8 cellular contexts compared by ENCODE assay signal in the genomic region with DNA sequence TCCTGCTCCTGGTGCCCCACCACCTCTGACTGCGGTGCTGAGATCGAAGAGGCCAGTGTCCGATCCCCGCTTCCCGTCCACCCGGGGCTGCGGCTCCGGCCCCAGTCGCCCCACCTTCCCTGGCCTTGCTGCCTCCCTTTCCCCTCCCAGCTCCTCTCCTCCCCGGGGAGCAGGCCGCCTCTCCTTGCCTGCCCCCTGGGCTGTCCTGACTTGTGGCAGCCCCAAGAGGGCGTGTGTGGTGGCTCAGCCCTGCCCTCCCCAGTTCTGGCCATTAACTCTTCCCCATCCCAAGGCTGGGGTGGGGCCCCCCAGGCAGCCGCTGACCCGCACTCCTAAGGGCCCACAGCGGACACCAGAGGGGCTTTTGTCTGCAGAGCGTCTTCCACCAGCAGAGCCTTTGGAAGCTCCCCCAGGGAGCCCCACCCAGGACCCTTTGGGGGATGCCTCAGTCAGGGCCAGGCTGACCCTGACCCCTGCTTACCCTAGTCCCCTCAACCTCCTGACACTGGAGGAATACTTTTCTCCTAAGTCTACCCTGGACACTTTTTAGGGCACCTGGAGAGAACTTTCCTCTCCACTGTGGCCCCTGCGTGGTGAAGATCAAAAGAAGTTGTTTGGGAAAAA. TPM values are rescaled to one million over a fixed set of nuclear protein-coding genes. Genes with fewer than 3 reads are reported as not detected.
DNase-seq lines count a peak whose midpoint lies in the region; ATAC-seq and TF ChIP-seq lines count a peak whose summit lies in the region.

No MANE protein-coding gene starts in this region.

- TF ChIP-seq POLR2A in heart left ventricle (IDR thresholded peaks at IDR 0.05) = no peak

- H3K27me3 ChIP-seq in heart left ventricle = peaks cover 0 to 18% (median 2%) of the 10 kb centered on the region in 9 donors

- no peaks in the 10 kb centered on the region for H3K9me3 ChIP-seq in heart left ventricle

- peaks cover 3 to 31% (median 15%) of the 10 kb centered on the region in 12 donors for H3K4me1 ChIP-seq in heart left ventricle

- H3K27me3 Mint-ChIP-seq in activated T-cell treated with anti-CD3 and anti-CD28 coated beads, Interleukin-2, amount 50 U/mL, for 4 hours (ENCODE audit: low read depth) = peaks cover 23% of the 10 kb centered on the region

- TF ChIP-seq CTCF in heart left ventricle (IDR thresholded peaks at IDR 0.05) (peak in 11 of 12 donors; percentile 18 to 56 (median 39)), retinal pigment epithelial cell (conservative IDR thresholded peaks at IDR 0.05; ENCODE audit: low read depth, low read length) (peak; percentile 60)

- H3K36me3 Mint-ChIP-seq in activated T-cell treated with anti-CD3 and anti-CD28 coated beads, Interleukin-2, amount 50 U/mL, for 4 hours (ENCODE audit: insufficient read depth) = no peaks in the 10 kb centered on the region

- H3K36me3 ChIP-seq in heart left ventricle = no peaks in the 10 kb centered on the region

- peak overlapping the region; percentile 23 to 65 (median 54) for H3K4me3 ChIP-seq in heart left ventricle
- peak overlapping the region; percentile 12 for H3K4me3 ChIP-seq in retinal pigment epithelial cell (ENCODE audit: low read length)

- no peaks in the 10 kb centered on the region for H3K9me3 Mint-ChIP-seq in activated T-cell treated with anti-CD3 and anti-CD28 coated beads, Interleukin-2, amount 50 U/mL, for 4 hours

- in situ Hi-C loops in G401 (cut with HindIII; ENCODE audit: low sequenced_read_pairs) = no loop called here

- intact Hi-C loops in heart left ventricle (cut with DNase I) = loop anchor here in 3 of 10 donors (2.0 to 5.0 kb wide), 2 partner anchors 16 to 130 kb away; a partner anchor contains a TSS

- H3K4me1 Mint-ChIP-seq in activated T-cell treated with anti-CD3 and anti-CD28 coated beads, Interleukin-2, amount 50 U/mL, for 4 hours (ENCODE audit: low read depth) = peaks cover 32% of the 10 kb centered on the region

- ATAC-seq in GM19467 (IDR thresholded peaks at IDR 0.05; ENCODE audit: unreplicated experiment) (peak; percentile 50), heart left ventricle (peak; percentile 66 to 90 (median 85))
- peak; percentile 59 to 65 for ATAC-seq in activated T-cell treated with anti-CD3 and anti-CD28 coated beads, Interleukin-2, amount 50 U/mL, for 4 hours

- H3K27ac ChIP-seq in heart left ventricle = peak overlapping the region in 4 of 12 donors; percentile 42 to 54 (median 46)

- 14 to 23% (median 17%) methylated on average over 16 to 17 of the region's 17 CpGs for WGBS in heart left ventricle, 4 donors

- peak overlapping the region; percentile 67 for H3K4me3 Mint-ChIP-seq in activated T-cell treated with anti-CD3 and anti-CD28 coated beads, Interleukin-2, amount 50 U/mL, for 4 hours

- DNase-seq in ELF-1 (ENCODE audit: low read depth, low spot score) = peak; percentile 50
- peak in 62 of 76 experiments; percentile 11 to 72 (median 54) for DNase-seq in HUDEP-2 (lab: John Stamatoyannopoulos, UW; ENCODE audit: unreplicated experiment in 76 of 76)
- DNase-seq in activated T-cell treated with anti-CD3 and anti-CD28 coated beads, Interleukin-2, amount 50 U/mL, for 4 hours = no peak
- DNase-seq in heart left ventricle = peak in 3 of 5 donors; percentile 39 to 60 (median 60)
- DNase-seq in retinal pigment epithelial cell (ENCODE audit: low read depth) = no peak
- no peak for DNase-seq in midbrain (lab: John Stamatoyannopoulos, UW)
- no peak for DNase-seq in G401 (ENCODE audit: low spot score)

RNA-seq across cellular contexts. Expression of a gene that starts 16.7 kb away (rescaled TPM):
- total RNA-seq in activated T-cell treated with anti-CD3 and anti-CD28 coated beads, Interleukin-2, amount 50 U/mL, for 4 hours = under 1 TPM; 0.16 to 0.33 (median 0.27) TPM
- total RNA-seq in heart left ventricle = 1 to 10 TPM in 5 of 9 donors, under 1 TPM in 4; 0.58 to 2.1 (median 1.1) TPM
- 1 to 10 TPM; 1.0 to 1.1 TPM for polyA plus RNA-seq in heart left ventricle
- total RNA-seq in G401 (2014; rRNA removed; shearing (Covaris generic)) = 2.9 TPM in 1 of 2 replicates, not detected in the other

RNA-seq across cellular contexts. Expression of a gene that starts 38.5 kb away (rescaled TPM):
- total RNA-seq in activated T-cell treated with anti-CD3 and anti-CD28 coated beads, Interleukin-2, amount 50 U/mL, for 4 hours = 10 to 100 TPM; 15.5 to 20.3 (median 18.3) TPM
- total RNA-seq in heart left ventricle = 10 to 100 TPM in 1 of 9 donors, 1 to 10 TPM in 8; 2.7 to 12.3 (median 5.4) TPM
- polyA plus RNA-seq in heart left ventricle = 1 to 10 TPM; 6.6 TPM
- 8.8 and 15.1 TPM in 2 replicates for total RNA-seq in G401 (2014; rRNA removed; shearing (Covaris generic))

RNA-seq across cellular contexts. Expression of a gene that starts 50.1 kb away (rescaled TPM):
- total RNA-seq in activated T-cell treated with anti-CD3 and anti-CD28 coated beads, Interleukin-2, amount 50 U/mL, for 4 hours = 100 to 1,000 TPM; 508 to 551 (median 529) TPM
- 10 to 100 TPM; 13.5 to 56.9 (median 24.7) TPM for total RNA-seq in heart left ventricle
- polyA plus RNA-seq in heart left ventricle = 10 to 100 TPM; 14.6 to 17.9 TPM
- total RNA-seq in G401 (2014; rRNA removed; shearing (Covaris generic)) = not detected in 2 replicates

RNA-seq across cellular contexts. Expression of a gene that starts 53.6 kb away (rescaled TPM):
- 100 to 1,000 TPM; 152 to 189 (median 154) TPM for total RNA-seq in activated T-cell treated with anti-CD3 and anti-CD28 coated beads, Interleukin-2, amount 50 U/mL, for 4 hours
- total RNA-seq in heart left ventricle = 10 to 100 TPM; 36.6 to 81.5 (median 46.4) TPM
- polyA plus RNA-seq in heart left ventricle = 100 to 1,000 TPM in 1 of 2 donors, 10 to 100 TPM in 1; 42.0 to 135 TPM
- total RNA-seq in G401 (2014; rRNA removed; shearing (Covaris generic)) = 36.2 and 53.0 TPM in 2 replicates

Comparison
In these comparisons a context has a peak if more than half of its experiments do, and no peak if none do; other contexts are left out.
1. DNase-seq: peak in ELF-1 (single experiment), HUDEP-2 (62 of 76) and heart left ventricle (3 of 5); none in activated T-cell treated with anti-CD3 and anti-CD28 coated beads, Interleukin-2, amount 50 U/mL, for 4 hours (single experiment), retinal pigment epithelial cell (single experiment), midbrain (single experiment) and G401 (single experiment).
2. RNA of a gene that starts 50.1 kb away (total RNA-seq): 508 to 551 TPM in activated T-cell treated with anti-CD3 and anti-CD28 coated beads, Interleukin-2, amount 50 U/mL, for 4 hours and 13.5 to 56.9 TPM in heart left ventricle; not detected in G401; every median in the first group is over 10 times any median in the second.
3. Peak in every context shown above with its lines, with median percentiles within 50 percentile points of each other: ATAC-seq.